In genomic region chr21:42009831-42010506, GRCh38 we compare ENCODE assay signal across 1 cellular context.
TF ChIP-seq lines count a peak whose summit lies in the region.

Gene ZBTB21, minus strand, starts transcription at chr21:42010360. Its CDS starts 16,265 bp downstream, at chr21:41994095.

TF ChIP-seq in K562, 482 proteins besides CTCF, POLR2A, EP300 and RAD21 (continued from another document and continues in another):
- TF ChIP-seq E2F6 (IDR thresholded peaks at IDR 0.05; ENCODE audit: borderline replicate concordance in 1 of 2, extremely low read depth in 1 of 2, insufficient read depth in 1 of 2, insufficient read length in 1 of 2, low read depth in 1 of 2, low read length in 1 of 2, poor library complexity in 1 of 2, severe bottlenecking in 1 of 2) = peak; percentile 61 to 67
- no peak for TF ChIP-seq ZBTB1 (CRISPR knock-in tag; IDR thresholded peaks at IDR 0.05; ENCODE audit: borderline replicate concordance, low read depth)
- TF ChIP-seq, protein P1, sequence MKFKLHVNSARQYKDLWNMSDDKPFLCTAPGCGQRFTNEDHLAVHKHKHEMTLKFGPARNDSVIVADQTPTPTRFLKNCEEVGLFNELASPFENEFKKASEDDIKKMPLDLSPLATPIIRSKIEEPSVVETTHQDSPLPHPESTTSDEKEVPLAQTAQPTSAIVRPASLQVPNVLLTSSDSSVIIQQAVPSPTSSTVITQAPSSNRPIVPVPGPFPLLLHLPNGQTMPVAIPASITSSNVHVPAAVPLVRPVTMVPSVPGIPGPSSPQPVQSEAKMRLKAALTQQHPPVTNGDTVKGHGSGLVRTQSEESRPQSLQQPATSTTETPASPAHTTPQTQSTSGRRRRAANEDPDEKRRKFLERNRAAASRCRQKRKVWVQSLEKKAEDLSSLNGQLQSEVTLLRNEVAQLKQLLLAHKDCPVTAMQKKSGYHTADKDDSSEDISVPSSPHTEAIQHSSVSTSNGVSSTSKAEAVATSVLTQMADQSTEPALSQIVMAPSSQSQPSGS (CRISPR knock-in tag; IDR thresholded peaks at IDR 0.05) = peak; percentile 94
- TF ChIP-seq, protein P2, sequence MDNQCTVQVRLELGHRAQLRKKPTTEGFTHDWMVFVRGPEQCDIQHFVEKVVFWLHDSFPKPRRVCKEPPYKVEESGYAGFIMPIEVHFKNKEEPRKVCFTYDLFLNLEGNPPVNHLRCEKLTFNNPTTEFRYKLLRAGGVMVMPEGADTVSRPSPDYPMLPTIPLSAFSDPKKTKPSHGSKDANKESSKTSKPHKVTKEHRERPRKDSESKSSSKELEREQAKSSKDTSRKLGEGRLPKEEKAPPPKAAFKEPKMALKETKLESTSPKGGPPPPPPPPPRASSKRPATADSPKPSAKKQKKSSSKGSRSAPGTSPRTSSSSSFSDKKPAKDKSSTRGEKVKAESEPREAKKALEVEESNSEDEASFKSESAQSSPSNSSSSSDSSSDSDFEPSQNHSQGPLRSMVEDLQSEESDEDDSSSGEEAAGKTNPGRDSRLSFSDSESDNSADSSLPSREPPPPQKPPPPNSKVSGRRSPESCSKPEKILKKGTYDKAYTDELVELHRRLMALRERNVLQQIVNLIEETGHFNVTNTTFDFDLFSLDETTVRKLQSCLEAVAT (IDR thresholded peaks at IDR 0.05) = no peak
- TF ChIP-seq ETS1 (conservative IDR thresholded peaks at IDR 0.05; ENCODE audit: control insufficient read depth, low read depth, low read length) = 0 out of 2 replicates have a peak, but pooled peaks have one; percentile 19
- no peak for TF ChIP-seq ZNF280A (IDR thresholded peaks at IDR 0.05; ENCODE audit: low read depth, partially characterized antibody)
- TF ChIP-seq THRA (IDR thresholded peaks at IDR 0.05) = no peak
- TF ChIP-seq, protein P3, sequence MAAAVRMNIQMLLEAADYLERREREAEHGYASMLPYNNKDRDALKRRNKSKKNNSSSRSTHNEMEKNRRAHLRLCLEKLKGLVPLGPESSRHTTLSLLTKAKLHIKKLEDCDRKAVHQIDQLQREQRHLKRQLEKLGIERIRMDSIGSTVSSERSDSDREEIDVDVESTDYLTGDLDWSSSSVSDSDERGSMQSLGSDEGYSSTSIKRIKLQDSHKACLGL (CRISPR knock-in tag; IDR thresholded peaks at IDR 0.05; ENCODE audit: borderline replicate concordance, poor library complexity, severe bottlenecking) = no peak
- TF ChIP-seq TBL1XR1 (IDR thresholded peaks at IDR 0.05; ENCODE audit: low read length in 2 of 2) = peak in 1 of 2 experiments; percentile 94; a peak in 2 of 4 replicates
- TF ChIP-seq NFE2 (IDR thresholded peaks at IDR 0.05; ENCODE audit: low read depth) = no peak
- TF ChIP-seq TGIF2 (CRISPR knock-in tag; IDR thresholded peaks at IDR 0.05) = no peak
- TF ChIP-seq, protein P4, sequence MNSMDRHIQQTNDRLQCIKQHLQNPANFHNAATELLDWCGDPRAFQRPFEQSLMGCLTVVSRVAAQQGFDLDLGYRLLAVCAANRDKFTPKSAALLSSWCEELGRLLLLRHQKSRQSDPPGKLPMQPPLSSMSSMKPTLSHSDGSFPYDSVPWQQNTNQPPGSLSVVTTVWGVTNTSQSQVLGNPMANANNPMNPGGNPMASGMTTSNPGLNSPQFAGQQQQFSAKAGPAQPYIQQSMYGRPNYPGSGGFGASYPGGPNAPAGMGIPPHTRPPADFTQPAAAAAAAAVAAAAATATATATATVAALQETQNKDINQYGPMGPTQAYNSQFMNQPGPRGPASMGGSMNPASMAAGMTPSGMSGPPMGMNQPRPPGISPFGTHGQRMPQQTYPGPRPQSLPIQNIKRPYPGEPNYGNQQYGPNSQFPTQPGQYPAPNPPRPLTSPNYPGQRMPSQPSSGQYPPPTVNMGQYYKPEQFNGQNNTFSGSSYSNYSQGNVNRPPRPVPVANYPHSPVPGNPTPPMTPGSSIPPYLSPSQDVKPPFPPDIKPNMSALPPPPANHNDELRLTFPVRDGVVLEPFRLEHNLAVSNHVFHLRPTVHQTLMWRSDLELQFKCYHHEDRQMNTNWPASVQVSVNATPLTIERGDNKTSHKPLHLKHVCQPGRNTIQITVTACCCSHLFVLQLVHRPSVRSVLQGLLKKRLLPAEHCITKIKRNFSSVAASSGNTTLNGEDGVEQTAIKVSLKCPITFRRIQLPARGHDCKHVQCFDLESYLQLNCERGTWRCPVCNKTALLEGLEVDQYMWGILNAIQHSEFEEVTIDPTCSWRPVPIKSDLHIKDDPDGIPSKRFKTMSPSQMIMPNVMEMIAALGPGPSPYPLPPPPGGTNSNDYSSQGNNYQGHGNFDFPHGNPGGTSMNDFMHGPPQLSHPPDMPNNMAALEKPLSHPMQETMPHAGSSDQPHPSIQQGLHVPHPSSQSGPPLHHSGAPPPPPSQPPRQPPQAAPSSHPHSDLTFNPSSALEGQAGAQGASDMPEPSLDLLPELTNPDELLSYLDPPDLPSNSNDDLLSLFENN (IDR thresholded peaks at IDR 0.05; ENCODE audit: low read depth in 2 of 2, low read length in 2 of 2) = no peak
- TF ChIP-seq RREB1 (CRISPR knock-in tag; IDR thresholded peaks at IDR 0.05) = peak; percentile 69
- TF ChIP-seq E2F1 (CRISPR knock-in tag; IDR thresholded peaks at IDR 0.05) = no peak
- no peak for TF ChIP-seq RNF2 (IDR thresholded peaks at IDR 0.05)
- TF ChIP-seq ZKSCAN8 (CRISPR knock-in tag; IDR thresholded peaks at IDR 0.05) = no peak
- TF ChIP-seq STAT5B (CRISPR knock-in tag; IDR thresholded peaks at IDR 0.05) = no peak
- TF ChIP-seq YBX1 (IDR thresholded peaks at IDR 0.05) = no peak
- 0 out of 2 replicates have a peak, but pooled peaks have one; percentile 26 for TF ChIP-seq CEBPG (CRISPR knock-in tag; IDR thresholded peaks at IDR 0.05)
- TF ChIP-seq CEBPG (tag; conservative IDR thresholded peaks at IDR 0.05 in 1 of 2, IDR thresholded peaks at IDR 0.05 in 1 of 2) = peak; percentile 57 to 60; a peak in 3 of 4 replicates
- TF ChIP-seq, protein P5, sequence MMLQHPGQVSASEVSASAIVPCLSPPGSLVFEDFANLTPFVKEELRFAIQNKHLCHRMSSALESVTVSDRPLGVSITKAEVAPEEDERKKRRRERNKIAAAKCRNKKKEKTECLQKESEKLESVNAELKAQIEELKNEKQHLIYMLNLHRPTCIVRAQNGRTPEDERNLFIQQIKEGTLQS (IDR thresholded peaks at IDR 0.05) = peak; percentile 99
- TF ChIP-seq, protein P5 (CRISPR knock-in tag; conservative IDR thresholded peaks at IDR 0.05) = peak; percentile 59; the same call in 1 of the 2 replicates
- TF ChIP-seq ILK (tag; IDR thresholded peaks at IDR 0.05; ENCODE audit: borderline replicate concordance, low read depth) = no peak
- TF ChIP-seq GTF2B (IDR thresholded peaks at IDR 0.05; ENCODE audit: extremely low read depth, insufficient read length) = no peak
- no peak for TF ChIP-seq MAFF (IDR thresholded peaks at IDR 0.05; ENCODE audit: low read length)
- TF ChIP-seq RHOXF2B (CRISPR knock-in tag; conservative IDR thresholded peaks at IDR 0.05) = no peak
- TF ChIP-seq NCOA6 (IDR thresholded peaks at IDR 0.05) = no peak
- TF ChIP-seq JUND (IDR thresholded peaks at IDR 0.05; ENCODE audit: borderline replicate concordance, low read depth, low read length) = peak; percentile 95
- peak; percentile 97 for TF ChIP-seq JUND (tag; IDR thresholded peaks at IDR 0.05; ENCODE audit: borderline replicate concordance, low read depth, low read length)
- TF ChIP-seq IRF2 (CRISPR knock-in tag; IDR thresholded peaks at IDR 0.05) = no peak
